Comparison of ENCODE assay signal across 1 cellular context in genomic region chr6:146857960-146858308, GRCh38.
TF ChIP-seq lines count a peak whose summit lies in the region.

No MANE protein-coding gene starts in this region.

TF ChIP-seq in HEK293, 187 proteins besides CTCF, POLR2A, EP300 and RAD21 (continued from another document):
- TF ChIP-seq ZSCAN5A (tag by site-specific recombination; IDR thresholded peaks at IDR 0.05) = no peak
- no peak for TF ChIP-seq ZNF549 (tag by site-specific recombination; IDR thresholded peaks at IDR 0.05)
- TF ChIP-seq ZNF658 (tag by site-specific recombination; IDR thresholded peaks at IDR 0.05) = no peak
- no peak for TF ChIP-seq ZNF514 (tag by site-specific recombination; IDR thresholded peaks at IDR 0.05)
- TF ChIP-seq ZBTB48 (tag by site-specific recombination; IDR thresholded peaks at IDR 0.05) = no peak
- TF ChIP-seq REPIN1 (tag by site-specific recombination; IDR thresholded peaks at IDR 0.05; ENCODE audit: low read depth) = no peak
- no peak for TF ChIP-seq ZNF214 (tag by site-specific recombination; IDR thresholded peaks at IDR 0.05; ENCODE audit: borderline replicate concordance)
TF ChIP-seq in HEK293: peak in this region for 6.
